Comparison of ENCODE assay signal across 9 cellular contexts in the genomic region with DNA sequence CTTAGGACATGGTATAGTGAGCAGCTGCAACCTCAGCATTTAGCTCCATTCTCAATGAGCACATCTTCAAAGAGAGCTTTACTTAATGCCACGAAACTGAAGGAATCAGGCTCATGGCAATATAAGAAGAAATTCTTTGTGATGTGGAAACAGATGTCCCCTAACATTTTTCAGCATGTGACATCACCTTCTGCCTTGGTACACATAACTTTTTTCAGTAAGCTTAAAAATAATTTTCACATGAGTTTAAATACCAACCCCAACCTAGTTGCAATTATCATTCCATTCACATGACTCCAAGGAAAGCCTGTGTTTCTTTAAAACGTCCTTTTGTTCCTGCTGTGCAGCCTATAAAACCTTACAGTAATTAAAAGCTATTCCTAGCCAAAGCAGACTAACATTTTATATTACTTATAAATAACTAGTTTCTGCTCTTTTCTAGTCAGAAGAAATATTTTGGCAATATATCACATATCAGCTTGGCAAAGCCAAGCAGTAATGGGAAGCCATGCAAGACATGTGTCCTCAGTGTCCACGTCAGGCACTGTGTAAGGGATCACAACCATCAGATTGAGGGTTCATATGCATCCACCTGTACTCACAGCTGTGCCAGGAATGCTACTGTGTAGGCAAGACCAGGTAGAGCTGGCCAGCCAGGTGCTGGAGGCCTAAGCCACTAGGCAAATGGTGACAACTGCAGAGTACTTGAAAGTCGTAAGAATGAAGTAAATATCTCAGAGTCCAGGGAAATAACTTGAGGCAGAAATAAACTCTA.
DNase-seq lines count a peak whose midpoint lies in the region; ATAC-seq and TF ChIP-seq lines count a peak whose summit lies in the region.
"Had no signal": no experiment of that assay in that cellular context is flagged by ENCODE, and none has a peak within 500 bp of the region (broad histone marks: within the 10 kb centered on the region; RNA-seq: fewer than 3 reads in every experiment).

No MANE protein-coding gene starts in this region.

- peak; percentile 28 for ATAC-seq in sciatic nerve
- ATAC-seq: activated CD4-positive, CD25-positive, alpha-beta regulatory T cell treated with anti-CD3 and anti-CD28 coated beads, Interleukin-2, amount 50 U/mL, for 24 hours had no signal

- intact Hi-C loops in sciatic nerve (cut with DNase I), result no loop called here
- intact Hi-C loops in head of caudate nucleus (cut with DNase I), result no loop called here

- TF ChIP-seq CTCF in epithelial cell of proximal tubule (conservative IDR thresholded peaks at IDR 0.05; ENCODE audit: low read depth, low read length), result no peak

- peak; percentile 95 for DNase-seq in GM04503 (ENCODE audit: low read depth)
- peak; percentile 85 for DNase-seq in RPMI7951 (ENCODE audit: low read depth)
- DNase-seq in epithelial cell of proximal tubule (ENCODE audit: low read depth), result peak; percentile 64
- no peak for DNase-seq in sciatic nerve (ENCODE audit: low spot score)
- no peak for DNase-seq in DMS 273 (lab: John Stamatoyannopoulos, UW; ENCODE audit: unreplicated experiment)
- no peak for DNase-seq in head of caudate nucleus
- DNase-seq in NK-92 treated with Interleukin-12 subunit alpha and Interleukin-12 subunit beta, amount 100 ng/mL, for 24 hours (lab: John Stamatoyannopoulos, UW), result no peak
- DNase-seq: stimulated activated CD4-positive, alpha-beta T cell treated with anti-CD3 and anti-CD28 coated beads, Interleukin-2, amount 100 ng/mL, for 48 hours had no signal

- no peak overlapping the region for H3K4me3 ChIP-seq in epithelial cell of proximal tubule (ENCODE audit: low read depth, low read length)

Comparison
In these comparisons a context has a peak if more than half of its experiments do, and no peak if none do; other contexts are left out.
1. DNase-seq: peak in GM04503 (single experiment), RPMI7951 (single experiment) and epithelial cell of proximal tubule (single experiment); none in sciatic nerve (single experiment), DMS 273 (single experiment), head of caudate nucleus (0 of 42) and NK-92 treated with Interleukin-12 subunit alpha and Interleukin-12 subunit beta, amount 100 ng/mL, for 24 hours (single experiment).